Comparison of ENCODE assay signal across 23 cellular contexts in genomic region chr13:66984241-66984640, GRCh38.
"Had no signal": no experiment of that assay in that cellular context is flagged by ENCODE, and none has a peak within 500 bp of the region (broad histone marks: within the 10 kb centered on the region; RNA-seq: fewer than 3 reads in every experiment).

No MANE protein-coding gene starts in this region.

- H3K36me3 Mint-ChIP-seq: immature natural killer cell; naive thymus-derived CD8-positive, alpha-beta T cell; stimulated activated effector memory CD8-positive, alpha-beta T cell treated with anti-CD3 and anti-CD28 coated beads, Interleukin-12 subunit alpha, Interleukin-12 subunit beta, amount 100 ng/mL, for 72 hours had no signal

- H3K4me3 ChIP-seq: colonic mucosa, lower lobe of right lung, pancreas, right lobe of liver, stomach, thyroid gland, vagina had no signal

- H3K9me3 Mint-ChIP-seq: endodermal cell, nephron progenitor cell had no signal

- DNase-seq: colonic mucosa; effector CD8-positive, alpha-beta T cell; endodermal cell; foreskin melanocyte; hypothalamus; immature natural killer cell; left ventricle myocardium superior; lower lobe of right lung; naive thymus-derived CD8-positive, alpha-beta T cell; nephron progenitor cell; nucleus accumbens; pancreas; right lobe of liver; stimulated activated CD4-positive, alpha-beta T cell treated with anti-CD3 and anti-CD28 coated beads, Interleukin-2, amount 100 ng/mL, for 24 hours; stimulated activated CD4-positive, alpha-beta T cell treated with anti-CD3 and anti-CD28 coated beads, Interleukin-4, amount 100 ng/mL, for 24 hours; stimulated activated naive CD4-positive, alpha-beta T cell treated with Interleukin-2 at 50 U/mL for 16 hours; stomach; thyroid gland had no signal

- H3K27me3 Mint-ChIP-seq: dendritic cell treated with granulocyte-macrophage colony-stimulating factor and Interleukin-4, amounts not matched to agents 40 ng/mL and 50 ng/mL, for 4 days; naive thymus-derived CD8-positive, alpha-beta T cell; progenitor cell of endocrine pancreas had no signal

- H3K27ac Mint-ChIP-seq: dendritic cell treated with granulocyte-macrophage colony-stimulating factor and Interleukin-4, amounts not matched to agents 40 ng/mL and 50 ng/mL, for 4 days; endodermal cell; immature natural killer cell; naive thymus-derived CD8-positive, alpha-beta T cell; nephron progenitor cell; progenitor cell of endocrine pancreas; stimulated activated effector memory CD8-positive, alpha-beta T cell treated with anti-CD3 and anti-CD28 coated beads, Interleukin-12 subunit alpha, Interleukin-12 subunit beta, amount 100 ng/mL, for 72 hours had no signal

- H3K4me1 Mint-ChIP-seq: endodermal cell; immature natural killer cell; naive thymus-derived CD8-positive, alpha-beta T cell; nephron progenitor cell; stimulated activated effector memory CD8-positive, alpha-beta T cell treated with anti-CD3 and anti-CD28 coated beads, Interleukin-12 subunit alpha, Interleukin-12 subunit beta, amount 100 ng/mL, for 72 hours had no signal

- ATAC-seq: esophagus mucosa; left ventricle myocardium superior; lower lobe of right lung; naive thymus-derived CD8-positive, alpha-beta T cell; pancreas; right lobe of liver; stimulated activated effector memory CD8-positive, alpha-beta T cell treated with anti-CD3 and anti-CD28 coated beads, Interleukin-12 subunit alpha, Interleukin-12 subunit beta, amount 100 ng/mL, for 72 hours had no signal

- H3K4me3 Mint-ChIP-seq: dendritic cell treated with granulocyte-macrophage colony-stimulating factor and Interleukin-4, amounts not matched to agents 40 ng/mL and 50 ng/mL, for 4 days; endodermal cell; immature natural killer cell; naive thymus-derived CD8-positive, alpha-beta T cell; nephron progenitor cell; stimulated activated effector memory CD8-positive, alpha-beta T cell treated with anti-CD3 and anti-CD28 coated beads, Interleukin-12 subunit alpha, Interleukin-12 subunit beta, amount 100 ng/mL, for 72 hours had no signal
